Comparison of ENCODE assay signal across 23 cellular contexts in the genomic region with DNA sequence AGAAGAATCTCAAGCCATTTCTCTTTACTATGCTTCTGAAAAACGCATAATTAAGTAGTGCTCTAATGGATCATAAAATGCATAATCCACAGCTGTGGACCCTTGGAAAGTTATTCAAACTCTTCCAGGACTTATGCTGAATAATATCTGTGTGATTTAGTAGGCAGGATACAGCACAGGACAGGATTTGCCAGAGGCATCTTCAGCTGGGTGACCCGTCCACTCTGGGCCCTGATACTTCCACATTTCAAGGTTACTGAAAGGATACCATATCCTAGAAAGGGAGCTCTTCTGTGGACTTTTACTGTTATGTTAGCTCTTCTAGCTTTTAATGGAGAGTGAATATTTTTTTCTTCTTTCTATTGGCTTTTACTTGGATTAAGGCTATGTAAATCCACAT.
"Had no signal": no experiment of that assay in that cellular context is flagged by ENCODE, and none has a peak within 500 bp of the region (broad histone marks: within the 10 kb centered on the region; RNA-seq: fewer than 3 reads in every experiment).

No MANE protein-coding gene starts in this region.

- H3K36me3 ChIP-seq: breast epithelium, left ventricle myocardium inferior, right lobe of liver, upper lobe of left lung, vagina had no signal

- ATAC-seq: activated CD8-positive, alpha-beta memory T cell treated with anti-CD3 and anti-CD28 coated beads, Interleukin-2, amount 10 ng/mL, durations not matched to agents 7 days and 5 days; activated CD8-positive, alpha-beta T cell treated with anti-CD3 and anti-CD28 coated beads, Interleukin-2, amount 10 ng/mL, durations not matched to agents 7 days and 5 days; activated naive CD8-positive, alpha-beta T cell treated with anti-CD3 and anti-CD28 coated beads, Interleukin-2, amount 50 U/mL, for 24 hours; natural killer cell treated with Interleukin-12 subunit alpha and Interleukin-12 subunit beta and Interleukin-15 and Interleukin-18, amount 100 ng/mL, for 72 hours; right lobe of liver; stimulated activated memory B cell treated with anti-CD40 and anti-IgM and Interleukin-4, amounts not matched to agents 10 μg/mL and 1 μg/mL and 100 μg/mL, for 72 hours; stimulated activated naive CD8-positive, alpha-beta T cell treated with anti-CD3 and anti-CD28 coated beads, Interleukin-15, amount 100 ng/mL, for 72 hours had no signal

- H3K27ac ChIP-seq: breast epithelium, left ventricle myocardium inferior, right lobe of liver, upper lobe of left lung, vagina had no signal

- H3K27me3 ChIP-seq: breast epithelium, right lobe of liver, upper lobe of left lung, vagina had no signal

- H3K9me3 ChIP-seq: breast epithelium, left ventricle myocardium inferior, mucosa of descending colon, right lobe of liver, upper lobe of left lung, vagina had no signal

- DNase-seq: activated CD4-positive, CD25-positive, alpha-beta regulatory T cell; activated CD8-positive, alpha-beta memory T cell treated with anti-CD3 and anti-CD28 coated beads, Interleukin-2, amount 10 ng/mL, durations not matched to agents 7 days and 5 days; activated CD8-positive, alpha-beta T cell treated with anti-CD3 and anti-CD28 coated beads, Interleukin-2, amount 10 ng/mL, durations not matched to agents 7 days and 5 days; activated naive CD8-positive, alpha-beta T cell treated with anti-CD3 and anti-CD28 coated beads, Interleukin-2, amount 50 U/mL, for 24 hours; activated T-cell treated with anti-CD3 and anti-CD28 coated beads, Interleukin-2, amount 50 U/mL, for 48 hours; central memory CD4-positive, alpha-beta T cell; glutamatergic neuron; islet precursor cell; left ventricle myocardium inferior; mucosa of descending colon; right lobe of liver; small intestine; stimulated activated CD4-positive, alpha-beta T cell treated with anti-CD3 and anti-CD28 coated beads, Interleukin-1b, Interleukin-23, amount 100 ng/mL, for 48 hours; stimulated activated CD4-positive, alpha-beta T cell treated with anti-CD3 and anti-CD28 coated beads, Interleukin-4, amount 100 ng/mL, for 4 hours; stimulated activated CD8-positive, alpha-beta memory T cell treated with anti-CD3 and anti-CD28 coated beads, Interleukin-4, amount 100 ng/mL, for 48 hours; stimulated activated naive CD8-positive, alpha-beta T cell treated with anti-CD3 and anti-CD28 coated beads, Interleukin-15, amount 100 ng/mL, for 72 hours; substantia nigra; upper lobe of left lung had no signal

- H3K4me3 ChIP-seq: breast epithelium, left ventricle myocardium inferior, lung, mucosa of descending colon, right lobe of liver, upper lobe of left lung, vagina had no signal

- H3K4me1 ChIP-seq: breast epithelium, left ventricle myocardium inferior, right lobe of liver, upper lobe of left lung, vagina had no signal
